ENCODE assay signal across 15 cellular contexts in genomic region chr11:84310261-84310660, GRCh38.
A peak's percentile ranks its signal among the peaks of the same experiment; 100 is the strongest.
DNase-seq lines count a peak whose midpoint lies in the region; ATAC-seq and TF ChIP-seq lines count a peak whose summit lies in the region.
"Had no signal": no experiment of that assay in that cellular context is flagged by ENCODE, and none has a peak within 500 bp of the region (broad histone marks: within the 10 kb centered on the region; RNA-seq: fewer than 3 reads in every experiment).

No MANE protein-coding gene starts in this region.

- H3K4me1 ChIP-seq in right atrium auricular region (peaks cover 0 to 5% of the 10 kb centered on the region in 2 donors), mesendoderm (ENCODE audit: control insufficient read depth, low read depth, low read length) (peaks cover 2% of the 10 kb centered on the region)
- no peaks in the 10 kb centered on the region for H3K4me1 ChIP-seq in CD4-positive, alpha-beta memory T cell (ENCODE audit: insufficient read depth, low read length)
- H3K4me1 ChIP-seq: BLaER1 had no signal

- H3K4me3 Mint-ChIP-seq in CD4-positive, alpha-beta memory T cell = no peak overlapping the region
- H3K4me3 Mint-ChIP-seq in CD4-positive, alpha-beta T cell = no peak overlapping the region
- H3K4me3 Mint-ChIP-seq: H9 had no signal

- H3K9me3 ChIP-seq in right atrium auricular region = no peaks in the 10 kb centered on the region
- no peaks in the 10 kb centered on the region for H3K9me3 ChIP-seq in CD4-positive, alpha-beta memory T cell (ENCODE audit: control insufficient read depth in 1 of 2, low read length in 2 of 2)
- H3K9me3 ChIP-seq in CD4-positive, alpha-beta T cell (ENCODE audit: control insufficient read depth, low read length) = no peaks in the 10 kb centered on the region
- H3K9me3 ChIP-seq: BLaER1 had no signal

- H3K36me3 ChIP-seq in right atrium auricular region = no peaks in the 10 kb centered on the region
- no peaks in the 10 kb centered on the region for H3K36me3 ChIP-seq in mesendoderm (ENCODE audit: control insufficient read depth, insufficient read depth, low read length)
- H3K36me3 ChIP-seq in CD4-positive, alpha-beta memory T cell (ENCODE audit: insufficient read depth, low read length) = no peaks in the 10 kb centered on the region
- H3K36me3 ChIP-seq: BLaER1 had no signal

- TF ChIP-seq CTCF in right atrium auricular region (IDR thresholded peaks at IDR 0.05) (no peak), dorsolateral prefrontal cortex (IDR thresholded peaks at IDR 0.05 in 54 of 56, conservative IDR thresholded peaks at IDR 0.05 in 2 of 56; ENCODE audit: low read depth in 1 of 56, partially characterized antibody in 56 of 56) (no peak)
- no peak for TF ChIP-seq CTCF in CD4-positive, alpha-beta T cell (IDR thresholded peaks at IDR 0.05)

- H3K23ac ChIP-seq in mesendoderm (ENCODE audit: low read length) = no peak overlapping the region

- no peak overlapping the region for H4K8ac ChIP-seq in mesendoderm (ENCODE audit: low read depth, low read length)

- H2AK5ac ChIP-seq in mesendoderm (ENCODE audit: low read length) = no peak overlapping the region

- H3K36me3 Mint-ChIP-seq in CD4-positive, alpha-beta memory T cell = peaks cover 0 to 3% of the 10 kb centered on the region in 2 donors
- H3K36me3 Mint-ChIP-seq in CD4-positive, alpha-beta T cell (ENCODE audit: low read depth) = no peaks in the 10 kb centered on the region

- no peak overlapping the region for H3K9ac ChIP-seq in mesendoderm (ENCODE audit: low read length)
- H3K9ac ChIP-seq: BLaER1 had no signal

- H3K27me3 ChIP-seq in right atrium auricular region = no peaks in the 10 kb centered on the region
- H3K27me3 ChIP-seq in dorsolateral prefrontal cortex = no peaks in the 10 kb centered on the region
- no peaks in the 10 kb centered on the region for H3K27me3 ChIP-seq in mesendoderm (ENCODE audit: insufficient read depth, low read length, poor library complexity)
- H3K27me3 ChIP-seq in CD4-positive, alpha-beta memory T cell (ENCODE audit: insufficient read depth, low read length) = no peaks in the 10 kb centered on the region
- no peaks in the 10 kb centered on the region for H3K27me3 ChIP-seq in CD4-positive, alpha-beta T cell (ENCODE audit: control insufficient read depth, insufficient read depth, low read length)
- H3K27me3 ChIP-seq: BLaER1 had no signal

- peaks cover 2 to 20% (median 16%) of the 10 kb centered on the region in 8 donors for H3K9me3 Mint-ChIP-seq in CD4-positive, alpha-beta memory T cell
- peaks cover 2% of the 10 kb centered on the region for H3K9me3 Mint-ChIP-seq in CD4-positive, alpha-beta T cell
- H3K9me3 Mint-ChIP-seq: H9 had no signal

- H4K5ac ChIP-seq in mesendoderm (ENCODE audit: low read length) = no peak overlapping the region

- H3K27ac ChIP-seq in right atrium auricular region (no peak overlapping the region), dorsolateral prefrontal cortex (peak overlapping the region in 40 of 59 donors; percentile 1 to 95 (median 42)), mesendoderm (ENCODE audit: low read depth, low read length) (no peak overlapping the region)
- H3K27ac ChIP-seq in CD4-positive, alpha-beta memory T cell (ENCODE audit: low read depth, low read length) = no peak overlapping the region
- H3K27ac ChIP-seq in CD4-positive, alpha-beta T cell (ENCODE audit: low read depth, low read length) = no peak overlapping the region
- H3K27ac ChIP-seq: BLaER1 had no signal

- H3K56ac ChIP-seq in mesendoderm (ENCODE audit: low read length) = no peak overlapping the region

- H3K27me3 Mint-ChIP-seq in CD4-positive, alpha-beta memory T cell = no peaks in the 10 kb centered on the region
- H3K27me3 Mint-ChIP-seq in CD4-positive, alpha-beta T cell = no peaks in the 10 kb centered on the region

- no peak overlapping the region for H3K27ac Mint-ChIP-seq in CD4-positive, alpha-beta memory T cell
- no peak overlapping the region for H3K27ac Mint-ChIP-seq in CD4-positive, alpha-beta T cell

- no peaks in the 10 kb centered on the region for H3K79me2 ChIP-seq in mesendoderm (ENCODE audit: control insufficient read depth, insufficient read depth, low read length)

- peak; percentile 34 for ATAC-seq in Right ventricle myocardium superior (ENCODE audit: poor library complexity)
- ATAC-seq in CD4-positive, alpha-beta T cell (ENCODE audit: poor library complexity) = no peak
- ATAC-seq: GM12878 had no signal

- H3K79me1 ChIP-seq in mesendoderm (ENCODE audit: low read length) = no peaks in the 10 kb centered on the region

- intact Hi-C loops in Right ventricle myocardium superior (cut with DNase I) = no loop called here
- intact Hi-C loops in dorsolateral prefrontal cortex (cut with DNase I) = loop anchor here (5.0 to 10.0 kb wide), 3 partner anchors 43 to 225 kb away; no protein-coding TSS in a partner anchor
- intact Hi-C loops in CD4-positive, alpha-beta memory T cell (cut with micrococcal nuclease) = no loop called here
- intact Hi-C loops in CD4-positive, alpha-beta T cell (cut with DNase I, micrococcal nuclease) = no loop called here

- H3K18ac ChIP-seq in mesendoderm (ENCODE audit: low read length) = peak overlapping the region; percentile 18

- CTCF ChIA-PET in CD4-positive, alpha-beta memory T cell (lab: Charles Lee; ENCODE audit: partially characterized antibody) = no interaction called here
- CTCF ChIA-PET in CD4-positive, alpha-beta T cell (lab: Charles Lee) = no interaction called here

- H3K4me1 Mint-ChIP-seq in CD4-positive, alpha-beta memory T cell = no peaks in the 10 kb centered on the region
- H3K4me1 Mint-ChIP-seq in CD4-positive, alpha-beta T cell (ENCODE audit: low read depth) = no peaks in the 10 kb centered on the region

- POLR2A ChIA-PET in CD4-positive, alpha-beta memory T cell (lab: Charles Lee; ENCODE audit: partially characterized antibody) = no interaction called here
- POLR2A ChIA-PET in CD4-positive, alpha-beta T cell (lab: Charles Lee) = no interaction called here

- no peak overlapping the region for H2BK120ac ChIP-seq in mesendoderm (ENCODE audit: low read depth, low read length)

- DNase-seq in Right ventricle myocardium superior (no peak), right atrium auricular region (ENCODE audit: low spot score) (no peak), dorsolateral prefrontal cortex (no peak), mesendoderm (peak; percentile 7)
- no peak for DNase-seq in activated CD4-positive, alpha-beta T cell treated with anti-CD3 and anti-CD28 coated beads, Interleukin-2, amount 50 U/mL, for 48 hours
- DNase-seq in CD4-positive, alpha-beta memory T cell = no peak
- no peak for DNase-seq in CD4-positive, alpha-beta T cell
- DNase-seq: 8988T, AML-193, Calu3, DMS 273 treated with DMSO at 0.1 percent for 48 hours, GOT3, H9 had no signal

- H3K4ac ChIP-seq in mesendoderm (ENCODE audit: low read depth, low read length) = peak overlapping the region; percentile 4

- H2BK15ac ChIP-seq in mesendoderm (replicated peaks; ENCODE audit: low read depth) = no peak overlapping the region

- no peak overlapping the region for H3K4me2 ChIP-seq in mesendoderm (ENCODE audit: low read length)
- H3K4me2 ChIP-seq: BLaER1 had no signal

- WGBS in mesendoderm (ENCODE audit: extremely low coverage, insufficient coverage, low lambda C conversion rate) = no CpG with 5 or more reads among the region's 1 CpG

- H3K4me3 ChIP-seq in right atrium auricular region = no peak overlapping the region
- peak overlapping the region in 27 of 59 donors; percentile 1 to 85 (median 25) for H3K4me3 ChIP-seq in dorsolateral prefrontal cortex
- H3K4me3 ChIP-seq in mesendoderm (ENCODE audit: low read length) = no peak overlapping the region
- H3K4me3 ChIP-seq in CD4-positive, alpha-beta memory T cell (ENCODE audit: low read length in 2 of 2) = no peak overlapping the region
- H3K4me3 ChIP-seq: BLaER1, GM12878 had no signal

- H2BK5ac ChIP-seq in mesendoderm (ENCODE audit: low read length) = no peak overlapping the region

Comparison
In these comparisons a context has a peak if more than half of its experiments do, and no peak if none do; other contexts are left out.
1. H3K27ac ChIP-seq: peak in dorsolateral prefrontal cortex (40 of 59); none in right atrium auricular region (0 of 2), mesendoderm (single experiment), CD4-positive, alpha-beta memory T cell (single experiment) and CD4-positive, alpha-beta T cell (single experiment).
2. intact Hi-C loops: an anchor here in dorsolateral prefrontal cortex (5.0 to 10.0 kb wide); none called in Right ventricle myocardium superior, CD4-positive, alpha-beta memory T cell and CD4-positive, alpha-beta T cell.